In genomic region chr13:45519473-45519872, GRCh38 we compare ENCODE assay signal across 1 cellular context.
TF ChIP-seq lines count a peak whose summit lies in the region.

No MANE protein-coding gene starts in this region.

TF ChIP-seq in IMR-90, 13 proteins besides CTCF, POLR2A, EP300 and RAD21:
- no peak for TF ChIP-seq MXI1 (IDR thresholded peaks at IDR 0.05; ENCODE audit: borderline replicate concordance, low read depth, low read length)
- no peak for TF ChIP-seq CHD1 (IDR thresholded peaks at IDR 0.05; ENCODE audit: low read depth, low read length)
- no peak for TF ChIP-seq CEBPB (IDR thresholded peaks at IDR 0.05; ENCODE audit: low read depth, low read length)
- no peak for TF ChIP-seq SMC3 (IDR thresholded peaks at IDR 0.05; ENCODE audit: low read depth, low read length)
- TF ChIP-seq RCOR1 (IDR thresholded peaks at IDR 0.05; ENCODE audit: insufficient replicate concordance, low read length): no peak
- TF ChIP-seq FOS (IDR thresholded peaks at IDR 0.05; ENCODE audit: low read depth, low read length): no peak
- TF ChIP-seq, protein P1, sequence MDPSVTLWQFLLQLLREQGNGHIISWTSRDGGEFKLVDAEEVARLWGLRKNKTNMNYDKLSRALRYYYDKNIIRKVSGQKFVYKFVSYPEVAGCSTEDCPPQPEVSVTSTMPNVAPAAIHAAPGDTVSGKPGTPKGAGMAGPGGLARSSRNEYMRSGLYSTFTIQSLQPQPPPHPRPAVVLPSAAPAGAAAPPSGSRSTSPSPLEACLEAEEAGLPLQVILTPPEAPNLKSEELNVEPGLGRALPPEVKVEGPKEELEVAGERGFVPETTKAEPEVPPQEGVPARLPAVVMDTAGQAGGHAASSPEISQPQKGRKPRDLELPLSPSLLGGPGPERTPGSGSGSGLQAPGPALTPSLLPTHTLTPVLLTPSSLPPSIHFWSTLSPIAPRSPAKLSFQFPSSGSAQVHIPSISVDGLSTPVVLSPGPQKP (IDR thresholded peaks at IDR 0.05; ENCODE audit: borderline replicate concordance, low read depth, low read length): no peak
- TF ChIP-seq NFE2L2 (IDR thresholded peaks at IDR 0.05; ENCODE audit: low read depth, low read length): no peak
- TF ChIP-seq MAZ (IDR thresholded peaks at IDR 0.05; ENCODE audit: borderline replicate concordance, low read depth, low read length): no peak
- TF ChIP-seq, protein P2, sequence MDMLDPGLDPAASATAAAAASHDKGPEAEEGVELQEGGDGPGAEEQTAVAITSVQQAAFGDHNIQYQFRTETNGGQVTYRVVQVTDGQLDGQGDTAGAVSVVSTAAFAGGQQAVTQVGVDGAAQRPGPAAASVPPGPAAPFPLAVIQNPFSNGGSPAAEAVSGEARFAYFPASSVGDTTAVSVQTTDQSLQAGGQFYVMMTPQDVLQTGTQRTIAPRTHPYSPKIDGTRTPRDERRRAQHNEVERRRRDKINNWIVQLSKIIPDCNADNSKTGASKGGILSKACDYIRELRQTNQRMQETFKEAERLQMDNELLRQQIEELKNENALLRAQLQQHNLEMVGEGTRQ (IDR thresholded peaks at IDR 0.05; ENCODE audit: low read depth, low read length): no peak
- no peak for TF ChIP-seq RFX5 (IDR thresholded peaks at IDR 0.05; ENCODE audit: low read depth, low read length)
- no peak for TF ChIP-seq BHLHE40 (IDR thresholded peaks at IDR 0.05; ENCODE audit: low read depth, low read length)
- no peak for TF ChIP-seq MAFK (IDR thresholded peaks at IDR 0.05; ENCODE audit: low read depth, low read length)
TF ChIP-seq in IMR-90: peak in this region for 0.
